In the genomic region with DNA sequence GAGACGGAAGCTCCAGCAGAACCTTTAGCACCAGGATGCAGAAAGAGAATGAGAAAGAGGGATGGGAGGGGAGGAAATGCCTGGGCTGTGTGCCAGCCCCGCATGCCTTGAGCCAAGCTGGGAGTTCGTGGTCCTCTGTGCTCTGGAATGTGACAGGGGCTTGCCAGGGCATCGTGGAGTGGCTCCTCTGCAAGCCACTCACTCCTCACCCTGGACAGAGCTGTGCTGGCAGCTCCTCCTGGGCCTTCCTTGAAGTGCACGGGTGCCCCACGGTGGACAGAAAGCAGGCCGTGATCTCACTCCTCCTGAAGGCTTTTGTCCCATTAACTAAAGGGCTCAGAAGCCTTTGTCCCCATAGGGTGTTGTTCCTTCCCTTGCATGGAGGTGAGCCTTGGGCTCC, we compare ENCODE assay signal across 8 cellular contexts. TPM values are rescaled to one million over a fixed set of nuclear protein-coding genes. Genes with fewer than 3 reads are reported as not detected.
DNase-seq lines count a peak whose midpoint lies in the region; ATAC-seq and TF ChIP-seq lines count a peak whose summit lies in the region.

No MANE protein-coding gene starts in this region.

- H4K8ac ChIP-seq in neuronal stem cell (ENCODE audit: low read depth, low read length): no peak overlapping the region

- BruUV-seq in PC-9 (replicated peaks; lab: Mats Ljungman, UMichigan): no TSS peak

- H3K27ac ChIP-seq in PC-9: no peak overlapping the region
- no peak overlapping the region for H3K27ac ChIP-seq in neuronal stem cell (replicated peaks; ENCODE audit: low read length)

- H2AK5ac ChIP-seq in neuronal stem cell (ENCODE audit: low read depth, low read length): no peak overlapping the region

- no peak overlapping the region for H3K14ac ChIP-seq in neuronal stem cell (ENCODE audit: low read length)

- H2AFZ ChIP-seq in PC-9 (no peak overlapping the region), neuronal stem cell (ENCODE audit: low read length) (no peak overlapping the region)

- H3K9me2 ChIP-seq in PC-9 (ENCODE audit: insufficient read depth): no peaks in the 10 kb centered on the region

- H2BK15ac ChIP-seq in neuronal stem cell (ENCODE audit: low read length): peak overlapping the region; percentile 13

- no peak overlapping the region for H3K4ac ChIP-seq in neuronal stem cell (ENCODE audit: low read length)

- no peaks in the 10 kb centered on the region for H4K20me1 ChIP-seq in PC-9 (ENCODE audit: insufficient read depth)

- H3K4me3 ChIP-seq in PC-9 (no peak overlapping the region), fibroblast of mammary gland (ENCODE audit: control insufficient read depth, low read depth, low read length) (no peak overlapping the region), neuronal stem cell (ENCODE audit: low read length in 2 of 2) (no peak overlapping the region)

- no peak overlapping the region for H2BK5ac ChIP-seq in neuronal stem cell (ENCODE audit: low read length)

- H3K79me1 ChIP-seq in neuronal stem cell (ENCODE audit: low read depth, low read length): no peaks in the 10 kb centered on the region

- H3K9me3 ChIP-seq in PC-9 (ENCODE audit: insufficient read depth, low read depth) (no peaks in the 10 kb centered on the region), neuronal stem cell (replicated peaks in 1 of 2; ENCODE audit: control insufficient read depth in 2 of 2, insufficient read depth in 1 of 2, low read depth in 1 of 2, low read length in 2 of 2) (peaks cover 0 to 5% of the 10 kb centered on the region in 2 donors)

- CTCF ChIA-PET in PC-9 (lab: Charles Lee): interaction anchor here (0.5 to 1.0 kb wide), 3 partner anchors 47 to 99 kb away, joined by 3 to 6 read pairs (median 3); no protein-coding TSS in a partner anchor

- H3K23ac ChIP-seq in neuronal stem cell (ENCODE audit: low read depth, low read length, poor library complexity): no peak overlapping the region

- intact Hi-C loops in PC-9 (cut with micrococcal nuclease; ENCODE audit: unreplicated experiment): loop anchor here (10.0 kb wide), 1 partner anchor 66 kb away; no protein-coding TSS in a partner anchor

- no peak overlapping the region for H4K91ac ChIP-seq in neuronal stem cell (ENCODE audit: low read depth, low read length, poor library complexity)

- TF ChIP-seq CTCF in PC-9 (conservative IDR thresholded peaks at IDR 0.05): 0 out of 2 replicates have a peak, but pooled peaks have one; percentile 21
- peak; percentile 48 for TF ChIP-seq CTCF in fibroblast of mammary gland (conservative IDR thresholded peaks at IDR 0.05; ENCODE audit: control insufficient read depth, insufficient read depth, low read depth, low read length)

- H3K4me1 ChIP-seq in PC-9 (replicated peaks; ENCODE audit: insufficient read depth) (no peaks in the 10 kb centered on the region), neuronal stem cell (ENCODE audit: control insufficient read depth in 2 of 2, insufficient read depth in 1 of 2, low read depth in 1 of 2, low read length in 2 of 2) (peaks cover 0 to 5% of the 10 kb centered on the region in 2 donors)

- ATAC-seq in GM19452 (IDR thresholded peaks at IDR 0.05; ENCODE audit: unreplicated experiment) (no peak), GM19395 (IDR thresholded peaks at IDR 0.05; ENCODE audit: unreplicated experiment) (no peak)

- no peak overlapping the region for H3K4me2 ChIP-seq in PC-9
- H3K4me2 ChIP-seq in neuronal stem cell (ENCODE audit: insufficient read depth, low read length, poor library complexity, severe bottlenecking): no peak overlapping the region

- no peaks in the 10 kb centered on the region for H3K36me3 ChIP-seq in PC-9 (ENCODE audit: low read depth)
- H3K36me3 ChIP-seq in neuronal stem cell (replicated peaks in 1 of 2; ENCODE audit: control insufficient read depth in 2 of 2, insufficient read depth in 2 of 2, low read length in 2 of 2): no peaks in the 10 kb centered on the region

- H3K18ac ChIP-seq in neuronal stem cell (ENCODE audit: low read length): no peak overlapping the region

- H2BK120ac ChIP-seq in neuronal stem cell (ENCODE audit: low read depth, low read length): no peak overlapping the region

- WGBS in neuronal stem cell (ENCODE audit: extremely low coverage in 2 of 2, insufficient read length in 2 of 2, insufficient replicate concordance in 1 of 2), 2 donors: no CpG with 5 or more reads among the region's 7 CpGs

- peaks cover 93% of the 10 kb centered on the region for H3K27me3 ChIP-seq in PC-9 (ENCODE audit: insufficient read depth, low read depth)
- peaks cover 0 to 59% (median 0%) of the 10 kb centered on the region in 3 experiments for H3K27me3 ChIP-seq in neuronal stem cell (ENCODE audit: control insufficient read depth in 3 of 3, insufficient read depth in 3 of 3, low read depth in 1 of 3, low read length in 3 of 3)

- H2BK12ac ChIP-seq in neuronal stem cell (ENCODE audit: low read length): no peak overlapping the region

- H3K9ac ChIP-seq in neuronal stem cell (ENCODE audit: low read depth, low read length, poor library complexity): no peak overlapping the region

- no peaks in the 10 kb centered on the region for H3K79me2 ChIP-seq in PC-9 (ENCODE audit: low read depth)

- DNase-seq in NCI-H2227 (lab: John Stamatoyannopoulos, UW; ENCODE audit: unreplicated experiment): peak; percentile 17
- DNase-seq in NCI-H2227 treated with DMSO at 0.1 percent for 48 hours (lab: John Stamatoyannopoulos, UW): no peak
- DNase-seq in PC-9: peak in 1 of 2 experiments; percentile 20
- DNase-seq in fibroblast of mammary gland (ENCODE audit: low read depth): peak; percentile 58
- DNase-seq in neuronal stem cell (ENCODE audit: low spot score): no peak
- no peak for DNase-seq in NCI-H510A treated with DMSO at 0.1 percent for 48 hours (lab: John Stamatoyannopoulos, UW)

- H3F3A ChIP-seq in PC-9 (ENCODE audit: insufficient read depth, low read depth): no peaks in the 10 kb centered on the region

- POLR2A ChIA-PET in PC-9 (lab: Charles Lee; ENCODE audit: unreplicated experiment): no interaction called here

RNA-seq across cellular contexts. Expression of a gene that starts 34.8 kb away (rescaled TPM):
- total RNA-seq in PC-9 (2021): not detected in 2 replicates
- 3.9 TPM for polyA plus RNA-seq in neuronal stem cell (2013, experiment 1 of 2)
- 4.0 TPM for polyA plus RNA-seq in neuronal stem cell (2013, experiment 2 of 2)

RNA-seq across cellular contexts. Expression of a gene that starts 53.2 kb away (rescaled TPM):
- total RNA-seq in PC-9 (2021): not detected in 2 replicates
- 0.11 TPM for polyA plus RNA-seq in neuronal stem cell (2013, experiment 1 of 2)
- 0.08 TPM for polyA plus RNA-seq in neuronal stem cell (2013, experiment 2 of 2)

Comparison
In these comparisons a context has a peak if more than half of its experiments do, and no peak if none do; other contexts are left out.
1. DNase-seq: peak in NCI-H2227 (single experiment) and fibroblast of mammary gland (single experiment); none in NCI-H2227 treated with DMSO at 0.1 percent for 48 hours (single experiment), neuronal stem cell (single experiment) and NCI-H510A treated with DMSO at 0.1 percent for 48 hours (single experiment).